8 cellular contexts compared by ENCODE assay signal in genomic region chr1:31549807-31550620, GRCh38. TPM values are rescaled to one million over a fixed set of nuclear protein-coding genes. Genes with fewer than 3 reads are reported as not detected.
DNase-seq lines count a peak whose midpoint lies in the region; ATAC-seq and TF ChIP-seq lines count a peak whose summit lies in the region.

No MANE protein-coding gene starts in this region.

- no peaks in the 10 kb centered on the region for H3K36me3 Mint-ChIP-seq in activated T-helper 2 cell treated with anti-CD3 and anti-CD28 coated beads, Interferon-gamma antibody, Interleukin-2, Interleukin-4, amounts not matched to agents 10 μg/mL and 5 μg/mL and 100 μg/mL, durations not matched to agents 14 hours and 24 hours and 36 hours (ENCODE audit: low read depth)
- H3K36me3 Mint-ChIP-seq in natural killer cell treated with Interleukin-12 subunit alpha and Interleukin-12 subunit beta and Interleukin-15 and Interleukin-18, amount 100 ng/mL, for 72 hours: no peaks in the 10 kb centered on the region
- no peaks in the 10 kb centered on the region for H3K36me3 Mint-ChIP-seq in activated CD4-positive, alpha-beta T cell treated with anti-CD3 and anti-CD28 coated beads, Interleukin-2, amount 10 ng/mL, durations not matched to agents 7 days and 5 days (ENCODE audit: low read depth)

- H3K4me1 ChIP-seq in mucosa of descending colon (ENCODE audit: low read depth): peaks cover 6% of the 10 kb centered on the region

- H3K27ac Mint-ChIP-seq in activated T-helper 2 cell treated with anti-CD3 and anti-CD28 coated beads, Interferon-gamma antibody, Interleukin-2, Interleukin-4, amounts not matched to agents 10 μg/mL and 5 μg/mL and 100 μg/mL, durations not matched to agents 14 hours and 24 hours and 36 hours: no peak overlapping the region
- H3K27ac Mint-ChIP-seq in natural killer cell treated with Interleukin-12 subunit alpha and Interleukin-12 subunit beta and Interleukin-15 and Interleukin-18, amount 100 ng/mL, for 72 hours: no peak overlapping the region
- no peak overlapping the region for H3K27ac Mint-ChIP-seq in activated CD4-positive, alpha-beta T cell treated with anti-CD3 and anti-CD28 coated beads, Interleukin-2, amount 10 ng/mL, durations not matched to agents 7 days and 5 days

- no peak for DNase-seq in activated T-helper 2 cell treated with anti-CD3 and anti-CD28 coated beads, Interferon-gamma antibody, Interleukin-2, Interleukin-4, amounts not matched to agents 10 μg/mL and 5 μg/mL and 100 μg/mL, durations not matched to agents 14 hours and 24 hours and 36 hours (ENCODE audit: low spot score)
- peak in 1 of 3 donors; percentile 61 for DNase-seq in mucosa of descending colon
- DNase-seq in natural killer cell treated with Interleukin-12 subunit alpha and Interleukin-12 subunit beta and Interleukin-15 and Interleukin-18, amount 100 ng/mL, for 72 hours (ENCODE audit: low spot score): no peak
- no peak for DNase-seq in effector CD8-positive, alpha-beta T cell (lab: John Stamatoyannopoulos, UW)
- no peak for DNase-seq in activated CD4-positive, alpha-beta T cell treated with anti-CD3 and anti-CD28 coated beads, Interleukin-2, amount 10 ng/mL, durations not matched to agents 7 days and 5 days

- intact Hi-C loops in activated T-helper 2 cell treated with anti-CD3 and anti-CD28 coated beads, Interferon-gamma antibody, Interleukin-2, Interleukin-4, amounts not matched to agents 10 μg/mL and 5 μg/mL and 100 μg/mL, durations not matched to agents 14 hours and 24 hours and 36 hours (cut with micrococcal nuclease): loop anchor here (1.0 kb wide), 1 partner anchor 156 kb away; no protein-coding TSS in a partner anchor
- intact Hi-C loops in mucosa of descending colon (cut with DNase I, micrococcal nuclease): loop anchor here in 1 of 2 donors (10.0 kb wide), 1 partner anchor 95 kb away; no protein-coding TSS in a partner anchor

- no peak for TF ChIP-seq CTCF in mucosa of descending colon (IDR thresholded peaks at IDR 0.05)

- peaks cover 10% of the 10 kb centered on the region for H3K4me1 Mint-ChIP-seq in activated T-helper 2 cell treated with anti-CD3 and anti-CD28 coated beads, Interferon-gamma antibody, Interleukin-2, Interleukin-4, amounts not matched to agents 10 μg/mL and 5 μg/mL and 100 μg/mL, durations not matched to agents 14 hours and 24 hours and 36 hours (ENCODE audit: low read depth)
- H3K4me1 Mint-ChIP-seq in natural killer cell treated with Interleukin-12 subunit alpha and Interleukin-12 subunit beta and Interleukin-15 and Interleukin-18, amount 100 ng/mL, for 72 hours (ENCODE audit: low read depth in 2 of 2): peaks cover 3 to 6% of the 10 kb centered on the region in 2 donors
- H3K4me1 Mint-ChIP-seq in activated CD4-positive, alpha-beta T cell treated with anti-CD3 and anti-CD28 coated beads, Interleukin-2, amount 10 ng/mL, durations not matched to agents 7 days and 5 days: peaks cover 12% of the 10 kb centered on the region

- H3K9me3 ChIP-seq in mucosa of descending colon: no peaks in the 10 kb centered on the region

- H3K4me3 ChIP-seq in mucosa of descending colon: no peak overlapping the region

- H3K36me3 ChIP-seq in mucosa of descending colon (ENCODE audit: low read depth): no peaks in the 10 kb centered on the region

- POLR2A ChIA-PET in activated CD4-positive, alpha-beta T cell treated with anti-CD3 and anti-CD28 coated beads, Interleukin-2, amount 10 ng/mL, durations not matched to agents 7 days and 5 days (lab: Charles Lee): interaction anchor here (0.6 kb wide), 1 partner anchor 96 kb away, joined by 13 read pairs; no protein-coding TSS in a partner anchor

- ATAC-seq in GM18511 (IDR thresholded peaks at IDR 0.05; ENCODE audit: unreplicated experiment): peak; percentile 52
- ATAC-seq in HG03066 (IDR thresholded peaks at IDR 0.05; ENCODE audit: low read depth, unreplicated experiment): peak; percentile 37
- peak; percentile 88 for ATAC-seq in mucosa of descending colon
- ATAC-seq in HG03520 (IDR thresholded peaks at IDR 0.05; ENCODE audit: unreplicated experiment): no peak
- ATAC-seq in natural killer cell treated with Interleukin-12 subunit alpha and Interleukin-12 subunit beta and Interleukin-15 and Interleukin-18, amount 100 ng/mL, for 72 hours: no peak

- peaks cover 11% of the 10 kb centered on the region for H3K27me3 Mint-ChIP-seq in activated T-helper 2 cell treated with anti-CD3 and anti-CD28 coated beads, Interferon-gamma antibody, Interleukin-2, Interleukin-4, amounts not matched to agents 10 μg/mL and 5 μg/mL and 100 μg/mL, durations not matched to agents 14 hours and 24 hours and 36 hours (ENCODE audit: low read depth)
- H3K27me3 Mint-ChIP-seq in natural killer cell treated with Interleukin-12 subunit alpha and Interleukin-12 subunit beta and Interleukin-15 and Interleukin-18, amount 100 ng/mL, for 72 hours: peaks cover 9 to 33% of the 10 kb centered on the region in 2 donors
- H3K27me3 Mint-ChIP-seq in activated CD4-positive, alpha-beta T cell treated with anti-CD3 and anti-CD28 coated beads, Interleukin-2, amount 10 ng/mL, durations not matched to agents 7 days and 5 days: peaks cover 19% of the 10 kb centered on the region

- no peaks in the 10 kb centered on the region for H3K9me3 Mint-ChIP-seq in activated T-helper 2 cell treated with anti-CD3 and anti-CD28 coated beads, Interferon-gamma antibody, Interleukin-2, Interleukin-4, amounts not matched to agents 10 μg/mL and 5 μg/mL and 100 μg/mL, durations not matched to agents 14 hours and 24 hours and 36 hours
- no peaks in the 10 kb centered on the region for H3K9me3 Mint-ChIP-seq in natural killer cell treated with Interleukin-12 subunit alpha and Interleukin-12 subunit beta and Interleukin-15 and Interleukin-18, amount 100 ng/mL, for 72 hours
- no peaks in the 10 kb centered on the region for H3K9me3 Mint-ChIP-seq in activated CD4-positive, alpha-beta T cell treated with anti-CD3 and anti-CD28 coated beads, Interleukin-2, amount 10 ng/mL, durations not matched to agents 7 days and 5 days

- peak overlapping the region; percentile 40 for H3K4me3 Mint-ChIP-seq in activated T-helper 2 cell treated with anti-CD3 and anti-CD28 coated beads, Interferon-gamma antibody, Interleukin-2, Interleukin-4, amounts not matched to agents 10 μg/mL and 5 μg/mL and 100 μg/mL, durations not matched to agents 14 hours and 24 hours and 36 hours (ENCODE audit: low read depth)
- no peak overlapping the region for H3K4me3 Mint-ChIP-seq in natural killer cell treated with Interleukin-12 subunit alpha and Interleukin-12 subunit beta and Interleukin-15 and Interleukin-18, amount 100 ng/mL, for 72 hours
- H3K4me3 Mint-ChIP-seq in activated CD4-positive, alpha-beta T cell treated with anti-CD3 and anti-CD28 coated beads, Interleukin-2, amount 10 ng/mL, durations not matched to agents 7 days and 5 days: no peak overlapping the region

- CTCF ChIA-PET in activated CD4-positive, alpha-beta T cell treated with anti-CD3 and anti-CD28 coated beads, Interleukin-2, amount 10 ng/mL, durations not matched to agents 7 days and 5 days (lab: Charles Lee): interaction anchor here (0.6 to 2.4 kb wide), 10 partner anchors 14 to 1095 kb away, joined by 3 to 24 read pairs (median 4); no protein-coding TSS in a partner anchor

RNA-seq across cellular contexts. Expression of gene TINAGL1, which starts 26.3 kb away (rescaled TPM):
- not detected in 2 replicates for total RNA-seq in activated T-helper 2 cell treated with anti-CD3 and anti-CD28 coated beads, Interferon-gamma antibody, Interleukin-2, Interleukin-4, amounts not matched to agents 10 μg/mL and 5 μg/mL and 100 μg/mL, durations not matched to agents 14 hours and 24 hours and 36 hours
- total RNA-seq in mucosa of descending colon: 100 to 1,000 TPM; 104 to 169 (median 148) TPM
- not detected for total RNA-seq in natural killer cell treated with Interleukin-12 subunit alpha and Interleukin-12 subunit beta and Interleukin-15 and Interleukin-18, amount 100 ng/mL, for 72 hours
- not detected for total RNA-seq in activated CD4-positive, alpha-beta T cell treated with anti-CD3 and anti-CD28 coated beads, Interleukin-2, amount 10 ng/mL, durations not matched to agents 7 days and 5 days

Comparison
In these comparisons a context has a peak if more than half of its experiments do, and no peak if none do; other contexts are left out.
1. ATAC-seq: peak in GM18511 (single experiment), HG03066 (single experiment) and mucosa of descending colon (single experiment); none in HG03520 (single experiment) and natural killer cell treated with Interleukin-12 subunit alpha and Interleukin-12 subunit beta and Interleukin-15 and Interleukin-18, amount 100 ng/mL, for 72 hours (0 of 2).
2. RNA of gene TINAGL1, which starts 26.3 kb away (total RNA-seq): 104 to 169 TPM in mucosa of descending colon; not detected in activated CD4-positive, alpha-beta T cell treated with anti-CD3 and anti-CD28 coated beads, Interleukin-2, amount 10 ng/mL, durations not matched to agents 7 days and 5 days, not detected in activated T-helper 2 cell treated with anti-CD3 and anti-CD28 coated beads, Interferon-gamma antibody, Interleukin-2, Interleukin-4, amounts not matched to agents 10 μg/mL and 5 μg/mL and 100 μg/mL, durations not matched to agents 14 hours and 24 hours and 36 hours and not detected in natural killer cell treated with Interleukin-12 subunit alpha and Interleukin-12 subunit beta and Interleukin-15 and Interleukin-18, amount 100 ng/mL, for 72 hours; every median in the first group is over 10 times any median in the second.